Comparison of ENCODE assay signal across 12 cellular contexts in genomic region chr18:47029684-47030353, GRCh38. TPM values are rescaled to one million over a fixed set of nuclear protein-coding genes. Genes with fewer than 3 reads are reported as not detected.
DNase-seq lines count a peak whose midpoint lies in the region; ATAC-seq, FAIRE-seq and TF ChIP-seq lines count a peak whose summit lies in the region.
"Not testable (repeated sequence)": the region's sequence is repeated elsewhere in the genome, so short reads cannot be mapped to it uniquely, and the experiment has no call there.
"Had no signal": no experiment of that assay in that cellular context is flagged by ENCODE, and none has a peak within 500 bp of the region (broad histone marks: within the 10 kb centered on the region; RNA-seq: fewer than 3 reads in every experiment).

No MANE protein-coding gene starts in this region.

- not testable (repeated sequence) for H3K4me1 ChIP-seq in A549; K562 (replicated peaks in 1 of 2; ENCODE audit: control insufficient read depth in 2 of 2, insufficient read depth in 2 of 2, low read length in 2 of 2); right cardiac atrium (ENCODE audit: control insufficient read depth, insufficient read depth, low read length); lower lobe of right lung

- H3K27me3 ChIP-seq in K562 (ENCODE audit: control insufficient read depth in 2 of 2, insufficient read depth in 2 of 2, low read length in 2 of 2) = peaks cover 13 to 27% of the 10 kb centered on the region in 2 experiments
- not testable (repeated sequence) for H3K27me3 ChIP-seq in right cardiac atrium (ENCODE audit: control insufficient read depth, insufficient read depth); lower lobe of right lung (ENCODE audit: low read depth)

- not testable (repeated sequence) for H3K36me3 ChIP-seq in K562 (ENCODE audit: control insufficient read depth, insufficient read depth, low read length); lower lobe of right lung

- H3K4me3 Mint-ChIP-seq in WTC11 = not testable (repeated sequence)

- H3K27me3 Mint-ChIP-seq in WTC11 (ENCODE audit: low read depth) = not testable (repeated sequence)

- not testable (repeated sequence) for TF ChIP-seq RAD21 in A549 (conservative IDR thresholded peaks at IDR 0.05 in 1 of 2, IDR thresholded peaks at IDR 0.05 in 1 of 2); K562 (CRISPR knock-in tag; conservative IDR thresholded peaks at IDR 0.05 in 1 of 2, IDR thresholded peaks at IDR 0.05 in 1 of 2)

- not testable (repeated sequence) for TF ChIP-seq POLR2A in A549 (IDR thresholded peaks at IDR 0.05; ENCODE audit: low read length); K562 (conservative IDR thresholded peaks at IDR 0.05)

- intact Hi-C loops in K562 (cut with micrococcal nuclease); Right ventricle myocardium inferior (cut with DNase I); right cardiac atrium (cut with DNase I); lower lobe of right lung (cut with DNase I): not testable (repeated sequence)

- not testable (repeated sequence) for DNase-seq in A549 (ENCODE audit: low read depth in 1 of 2, low spot score in 1 of 2); WTC11 (ENCODE audit: low spot score); K562 (ENCODE audit: extremely low read depth in 1 of 4, low spot score in 3 of 4); Right ventricle myocardium inferior (ENCODE audit: missing footprints); right cardiac atrium; lower lobe of right lung; omental fat pad (ENCODE audit: low spot score); stimulated activated naive CD8-positive, alpha-beta T cell treated with anti-CD3 and anti-CD28 coated beads, Interleukin-15, Interleukin-2, amounts not matched to agents 100 U/mL and 50 U/mL, for 24 hours

- BruUV-seq in K562 (replicated peaks; lab: Mats Ljungman, UMichigan) = not testable (repeated sequence)

- H3K4me1 Mint-ChIP-seq in WTC11 = not testable (repeated sequence)

- in situ Hi-C loops in K562 (cut with MboI) = loop anchor here (5.0 to 10.0 kb wide), 3 partner anchors 78 to 305 kb away; no protein-coding TSS in a partner anchor

- H4K20me1 ChIP-seq in K562 (replicated peaks; ENCODE audit: control insufficient read depth, insufficient read depth, low read length) = not testable (repeated sequence)

- peak; percentile 29 to 40; a peak in 3 of 6 replicates for ATAC-seq in A549
- ATAC-seq in WTC11 = peak; percentile 7; the same call in 1 of the 2 replicates
- ATAC-seq in K562 = peak; percentile 38
- ATAC-seq in Right ventricle myocardium inferior = peak; percentile 42
- peak; percentile 55 to 64 for ATAC-seq in right cardiac atrium
- peak; percentile 54 for ATAC-seq in lower lobe of right lung
- ATAC-seq in omental fat pad (ENCODE audit: low FRiP score) = peak; percentile 15
- peak; percentile 46 for ATAC-seq in stimulated activated naive CD8-positive, alpha-beta T cell treated with anti-CD3 and anti-CD28 coated beads, Interleukin-15, Interleukin-2, amounts not matched to agents 100 U/mL and 50 U/mL, for 24 hours

- CTCF ChIA-PET in A549 (lab: Yijun Ruan, JAX); WTC11 (lab: Charles Lee); K562 (lab: Yijun Ruan, JAX; ENCODE audit: low intra/inter-chr PET ratio): not testable (repeated sequence)

- not testable (repeated sequence) for H3K4me3 ChIP-seq in A549; K562; right cardiac atrium (ENCODE audit: low read length); lower lobe of right lung

- FAIRE-seq in A549 (lab: Jason Lieb, UNC); K562 (lab: Jason Lieb, UNC): not testable (repeated sequence)

- not testable (repeated sequence) for H3K27ac ChIP-seq in A549; K562 (ENCODE audit: extremely low read depth, low read depth, low read length); right cardiac atrium (ENCODE audit: low read length); lower lobe of right lung

- not testable (repeated sequence) for H3K79me2 ChIP-seq in K562 (ENCODE audit: control insufficient read depth, insufficient read depth, low read length)

- TF ChIP-seq EP300 in A549 (IDR thresholded peaks at IDR 0.05); K562 (IDR thresholded peaks at IDR 0.05; ENCODE audit: low read length): not testable (repeated sequence)

- TF ChIP-seq CTCF in A549 (IDR thresholded peaks at IDR 0.05); WTC11 (IDR thresholded peaks at IDR 0.05); K562 (IDR thresholded peaks at IDR 0.05 in 2 of 3, conservative IDR thresholded peaks at IDR 0.05 in 1 of 3; ENCODE audit: insufficient read depth in 2 of 3, low read depth in 1 of 3, low read length in 3 of 3); lower lobe of right lung (IDR thresholded peaks at IDR 0.05); omental fat pad (IDR thresholded peaks at IDR 0.05): not testable (repeated sequence)

- POLR2A ChIA-PET in A549 (lab: Yijun Ruan, JAX); WTC11 (lab: Charles Lee); K562 (lab: Yijun Ruan, JAX): not testable (repeated sequence)

- H3K9me3 Mint-ChIP-seq in WTC11 = not testable (repeated sequence)

- H3K4me2 ChIP-seq in A549; K562 (ENCODE audit: insufficient read depth, low read length): not testable (repeated sequence)

- H3K36me3 Mint-ChIP-seq in WTC11 = not testable (repeated sequence)

- not testable (repeated sequence) for H3K9ac ChIP-seq in K562 (ENCODE audit: insufficient read depth in 1 of 2, low read depth in 2 of 2, low read length in 2 of 2)

- whole genome bisulfite sequencing in A549 (ENCODE audit: missing lambda C conversion rate) = no CpG with 5 or more reads among the region's 55 CpGs
- WGBS in K562 (ENCODE audit: insufficient coverage, low coverage, missing lambda C conversion rate) = no CpG with 5 or more reads among the region's 55 CpGs
- no CpG with 5 or more reads among the region's 55 CpGs for WGBS in right cardiac atrium

- not testable (repeated sequence) for H3K27ac Mint-ChIP-seq in WTC11

- H3K9me1 ChIP-seq in K562 (ENCODE audit: control insufficient read depth, insufficient read depth, low read length) = not testable (repeated sequence)

- H2AFZ ChIP-seq in K562 (ENCODE audit: low read depth, low read length) = not testable (repeated sequence)

- H3K9me3 ChIP-seq in A549; K562 (replicated peaks; ENCODE audit: control insufficient read depth, insufficient read depth, low read depth, low read length); right cardiac atrium (ENCODE audit: control insufficient read depth, low read length); lower lobe of right lung: not testable (repeated sequence)

RNA-seq across cellular contexts. Expression of gene ELOA2, which starts 5.6 kb away (rescaled TPM):
- not detected in 2 replicates for polyA plus RNA-seq in A549 (2011; rRNA removed)
- polyA plus RNA-seq in A549 (2012; cell fraction: cytosol; rRNA removed) = not detected in 2 replicates
- polyA plus RNA-seq in A549 (2012; cell fraction: nucleus; rRNA removed) = not detected in 2 replicates
- not detected in 3 replicates for polyA plus RNA-seq in A549 (2017; fragmentation: RNase III; extraction: RNeasy Plus Mini Kit Qiagen cat#74134 plus additional on column Dnase treatment)
- not detected in 2 replicates for polyA minus RNA-seq in A549 (2011; rRNA and poly(A)+ RNA removed)
- total RNA-seq in WTC11 (2021) = not detected in 3 replicates
- total RNA-seq in K562 (2011; cell fraction: chromatin; rRNA removed; ENCODE audit: low replicate concordance) = not detected in 2 replicates
- total RNA-seq in K562 (2011; cell fraction: nucleolus; rRNA removed) = not detected in 2 replicates
- total RNA-seq in K562 (2011; cell fraction: nucleoplasm; rRNA removed) = not detected in 2 replicates
- not detected in 2 replicates for total RNA-seq in K562 (2014; rRNA removed)
- total RNA-seq in K562 (2014; rRNA removed; fragmentation: Illumina TruSeq; extraction: Trizol) = not detected in 2 replicates
- total RNA-seq in K562 (2015; rRNA removed; fragmentation: Illumina TruSeq; extraction: Trizol) = not detected in 2 replicates
- not detected in 2 replicates for total RNA-seq in K562 (2021)
- not detected in 2 replicates for polyA plus RNA-seq in K562 (2011; rRNA removed)
- not detected in 2 replicates for polyA plus RNA-seq in K562 (2011; cell fraction: cytosol; rRNA removed)
- polyA plus RNA-seq in K562 (2011; cell fraction: nucleus; rRNA removed) = not detected in 2 replicates
- not detected in 2 replicates for polyA plus RNA-seq in K562 (2012)
- not detected in 2 replicates for polyA plus RNA-seq in K562 (2014; fragmentation: Illumina TruSeq; extraction: Trizol)
- polyA plus RNA-seq in K562 (2014; fragmentation: Nextera tagmentation; extraction: Ambion mirVana) = not detected
- polyA plus RNA-seq in K562 (2014; rRNA removed) = not detected in 2 replicates
- not detected in 2 replicates for polyA minus RNA-seq in K562 (2011; rRNA and poly(A)+ RNA removed)
- not detected in 2 replicates for polyA minus RNA-seq in K562 (2011; cell fraction: cytosol; rRNA and poly(A)+ RNA removed)
- not detected in 2 replicates for polyA minus RNA-seq in K562 (2011; cell fraction: nucleus; rRNA and poly(A)+ RNA removed)
- total RNA-seq in Right ventricle myocardium inferior = not detected
- total RNA-seq in right cardiac atrium = not detected
- polyA plus RNA-seq in right cardiac atrium = not detected
- total RNA-seq in lower lobe of right lung = not detected
- total RNA-seq in omental fat pad = not detected
- total RNA-seq: Calu3, HFFc6, HT1080 had no signal
- polyA plus RNA-seq: CD14-positive monocyte had no signal

Comparison
In these comparisons a context has a peak if more than half of its experiments do, and no peak if none do; other contexts are left out.
1. ATAC-seq: peak in every context shown above with its lines; median percentile 60 in right cardiac atrium; 54 in lower lobe of right lung; 46 in stimulated activated naive CD8-positive, alpha-beta T cell treated with anti-CD3 and anti-CD28 coated beads, Interleukin-15, Interleukin-2, amounts not matched to agents 100 U/mL and 50 U/mL, for 24 hours; 42 in Right ventricle myocardium inferior; 38 in K562; 34 in A549; 15 in omental fat pad; 7 in WTC11.